In genomic region chr10:111281516-111281915, GRCh38 we compare ENCODE assay signal across 1 cellular context.
TF ChIP-seq lines count a peak whose summit lies in the region.

No MANE protein-coding gene starts in this region.

TF ChIP-seq in SK-N-SH, 30 proteins besides CTCF, POLR2A, EP300 and RAD21 (continued from another document):
- TF ChIP-seq USF2 (IDR thresholded peaks at IDR 0.05; ENCODE audit: borderline replicate concordance, low read depth, low read length) = no peak
- TF ChIP-seq MEF2A (IDR thresholded peaks at IDR 0.05; ENCODE audit: borderline replicate concordance, low read depth) = no peak
- no peak for TF ChIP-seq TAF1 (IDR thresholded peaks at IDR 0.05; ENCODE audit: borderline replicate concordance, low read depth, low read length)
- no peak for TF ChIP-seq POLR2AphosphoS5 (IDR thresholded peaks at IDR 0.05; ENCODE audit: low read depth, low read length)
